In the genomic region with DNA sequence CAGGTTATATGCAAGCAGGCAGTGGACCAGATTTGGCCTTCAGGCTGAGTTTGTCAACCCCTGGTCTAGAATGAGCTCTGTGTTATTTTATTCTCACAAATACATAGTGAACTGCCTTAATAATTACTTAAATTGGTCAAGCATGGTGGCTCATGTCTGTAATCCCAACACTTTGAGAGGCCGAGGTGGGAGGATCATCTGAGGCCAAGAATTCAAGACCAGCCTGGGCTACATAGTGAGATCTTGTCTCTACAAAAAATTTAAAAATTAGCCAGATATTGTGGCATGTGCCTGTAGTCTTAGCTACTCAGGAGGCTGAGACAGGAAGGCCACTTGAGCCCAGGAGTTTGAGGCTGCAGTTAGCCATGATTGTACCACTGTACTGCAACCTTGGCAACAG, we compare ENCODE assay signal across 34 cellular contexts.
"Had no signal": no experiment of that assay in that cellular context is flagged by ENCODE, and none has a peak within 500 bp of the region (broad histone marks: within the 10 kb centered on the region; RNA-seq: fewer than 3 reads in every experiment).

No MANE protein-coding gene starts in this region.

- H3K4me2 ChIP-seq: KMS-11 had no signal

- H3K9me3 ChIP-seq: MG63 had no signal

- H3K36me3 ChIP-seq: MG63 had no signal

- H3K9ac ChIP-seq: KMS-11 had no signal

- H3K4me3 ChIP-seq: MG63 had no signal

- H3K27me3 ChIP-seq: MG63 had no signal

- H3K27ac ChIP-seq: KMS-11 had no signal

- DNase-seq: Karpas-422, Kasumi-1, MG63, MM.1S, MV-4-11, NCI-H1048, NCI-H1092, NCI-H1092 treated with DMSO at 0.1 percent for 48 hours, NCI-H1105, NCI-H1105 treated with DMSO at 0.1 percent for 48 hours, NCI-H1417, NCI-H1417 treated with DMSO at 0.1 percent for 48 hours, NCI-H1436, NCI-H1436 treated with DMSO at 0.1 percent for 48 hours, NCI-H146, NCI-H1694, NCI-H1694 treated with DMSO at 0.1 percent for 48 hours, NCI-H187, NCI-H187 treated with DMSO at 0.1 percent for 48 hours, NCI-H1930, NCI-H2029, NCI-H2029 treated with DMSO at 0.1 percent for 48 hours, NCI-H2081, NCI-H2081 treated with DMSO at 0.1 percent for 48 hours, NCI-H2107, NCI-H2171, NCI-H2171 treated with DMSO at 0.1 percent for 48 hours, NCI-H2227 treated with DMSO at 0.1 percent for 48 hours, NCI-H226, NCI-H345, NCI-H446, NCI-H446 treated with DMSO at 0.1 percent for 48 hours, NCI-H510A had no signal
